ENCODE assay signal across 1 cellular context in genomic region chr4:56440983-56441382, GRCh38.
TF ChIP-seq lines count a peak whose summit lies in the region.

No MANE protein-coding gene starts in this region.

TF ChIP-seq in HepG2, 621 proteins besides CTCF, POLR2A, EP300 and RAD21:
- TF ChIP-seq YEATS4 (CRISPR knock-in tag; IDR thresholded peaks at IDR 0.05; ENCODE audit: borderline replicate concordance): no peak
- TF ChIP-seq, protein P1, sequence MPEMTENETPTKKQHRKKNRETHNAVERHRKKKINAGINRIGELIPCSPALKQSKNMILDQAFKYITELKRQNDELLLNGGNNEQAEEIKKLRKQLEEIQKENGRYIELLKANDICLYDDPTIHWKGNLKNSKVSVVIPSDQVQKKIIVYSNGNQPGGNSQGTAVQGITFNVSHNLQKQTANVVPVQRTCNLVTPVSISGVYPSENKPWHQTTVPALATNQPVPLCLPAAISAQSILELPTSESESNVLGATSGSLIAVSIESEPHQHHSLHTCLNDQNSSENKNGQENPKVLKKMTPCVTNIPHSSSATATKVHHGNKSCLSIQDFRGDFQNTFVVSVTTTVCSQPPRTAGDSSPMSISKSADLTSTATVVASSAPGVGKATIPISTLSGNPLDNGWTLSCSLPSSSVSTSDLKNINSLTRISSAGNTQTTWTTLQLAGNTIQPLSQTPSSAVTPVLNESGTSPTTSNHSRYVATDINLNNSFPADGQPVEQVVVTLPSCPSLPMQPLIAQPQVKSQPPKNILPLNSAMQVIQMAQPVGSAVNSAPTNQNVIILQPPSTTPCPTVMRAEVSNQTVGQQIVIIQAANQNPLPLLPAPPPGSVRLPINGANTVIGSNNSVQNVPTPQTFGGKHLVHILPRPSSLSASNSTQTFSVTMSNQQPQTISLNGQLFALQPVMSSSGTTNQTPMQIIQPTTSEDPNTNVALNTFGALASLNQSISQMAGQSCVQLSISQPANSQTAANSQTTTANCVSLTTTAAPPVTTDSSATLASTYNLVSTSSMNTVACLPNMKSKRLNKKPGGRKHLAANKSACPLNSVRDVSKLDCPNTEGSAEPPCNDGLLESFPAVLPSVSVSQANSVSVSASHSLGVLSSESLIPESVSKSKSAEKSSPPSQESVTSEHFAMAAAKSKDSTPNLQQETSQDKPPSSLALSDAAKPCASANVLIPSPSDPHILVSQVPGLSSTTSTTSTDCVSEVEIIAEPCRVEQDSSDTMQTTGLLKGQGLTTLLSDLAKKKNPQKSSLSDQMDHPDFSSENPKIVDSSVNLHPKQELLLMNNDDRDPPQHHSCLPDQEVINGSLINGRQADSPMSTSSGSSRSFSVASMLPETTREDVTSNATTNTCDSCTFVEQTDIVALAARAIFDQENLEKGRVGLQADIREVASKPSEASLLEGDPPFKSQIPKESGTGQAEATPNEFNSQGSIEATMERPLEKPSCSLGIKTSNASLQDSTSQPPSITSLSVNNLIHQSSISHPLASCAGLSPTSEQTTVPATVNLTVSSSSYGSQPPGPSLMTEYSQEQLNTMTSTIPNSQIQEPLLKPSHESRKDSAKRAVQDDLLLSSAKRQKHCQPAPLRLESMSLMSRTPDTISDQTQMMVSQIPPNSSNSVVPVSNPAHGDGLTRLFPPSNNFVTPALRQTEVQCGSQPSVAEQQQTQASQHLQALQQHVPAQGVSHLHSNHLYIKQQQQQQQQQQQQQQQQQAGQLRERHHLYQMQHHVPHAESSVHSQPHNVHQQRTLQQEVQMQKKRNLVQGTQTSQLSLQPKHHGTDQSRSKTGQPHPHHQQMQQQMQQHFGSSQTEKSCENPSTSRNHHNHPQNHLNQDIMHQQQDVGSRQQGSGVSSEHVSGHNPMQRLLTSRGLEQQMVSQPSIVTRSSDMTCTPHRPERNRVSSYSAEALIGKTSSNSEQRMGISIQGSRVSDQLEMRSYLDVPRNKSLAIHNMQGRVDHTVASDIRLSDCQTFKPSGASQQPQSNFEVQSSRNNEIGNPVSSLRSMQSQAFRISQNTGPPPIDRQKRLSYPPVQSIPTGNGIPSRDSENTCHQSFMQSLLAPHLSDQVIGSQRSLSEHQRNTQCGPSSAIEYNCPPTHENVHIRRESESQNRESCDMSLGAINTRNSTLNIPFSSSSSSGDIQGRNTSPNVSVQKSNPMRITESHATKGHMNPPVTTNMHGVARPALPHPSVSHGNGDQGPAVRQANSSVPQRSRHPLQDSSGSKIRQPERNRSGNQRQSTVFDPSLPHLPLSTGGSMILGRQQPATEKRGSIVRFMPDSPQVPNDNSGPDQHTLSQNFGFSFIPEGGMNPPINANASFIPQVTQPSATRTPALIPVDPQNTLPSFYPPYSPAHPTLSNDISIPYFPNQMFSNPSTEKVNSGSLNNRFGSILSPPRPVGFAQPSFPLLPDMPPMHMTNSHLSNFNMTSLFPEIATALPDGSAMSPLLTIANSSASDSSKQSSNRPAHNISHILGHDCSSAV (CRISPR knock-in tag; IDR thresholded peaks at IDR 0.05; ENCODE audit: borderline replicate concordance): no peak
- no peak for TF ChIP-seq SMAD1 (CRISPR knock-in tag; IDR thresholded peaks at IDR 0.05; ENCODE audit: borderline replicate concordance, low read depth)
- no peak for TF ChIP-seq EHMT2 (IDR thresholded peaks at IDR 0.05; ENCODE audit: borderline replicate concordance, low read depth, low read length)
- peak; percentile 72 for TF ChIP-seq MAFF (IDR thresholded peaks at IDR 0.05; ENCODE audit: low read depth, low read length)
- TF ChIP-seq TEAD2 (CRISPR knock-in tag; IDR thresholded peaks at IDR 0.05): no peak
- no peak for TF ChIP-seq ZNF382 (CRISPR knock-in tag; IDR thresholded peaks at IDR 0.05; ENCODE audit: borderline replicate concordance)
- TF ChIP-seq SPEN (CRISPR knock-in tag; IDR thresholded peaks at IDR 0.05; ENCODE audit: low read depth): no peak
- TF ChIP-seq, protein P2, sequence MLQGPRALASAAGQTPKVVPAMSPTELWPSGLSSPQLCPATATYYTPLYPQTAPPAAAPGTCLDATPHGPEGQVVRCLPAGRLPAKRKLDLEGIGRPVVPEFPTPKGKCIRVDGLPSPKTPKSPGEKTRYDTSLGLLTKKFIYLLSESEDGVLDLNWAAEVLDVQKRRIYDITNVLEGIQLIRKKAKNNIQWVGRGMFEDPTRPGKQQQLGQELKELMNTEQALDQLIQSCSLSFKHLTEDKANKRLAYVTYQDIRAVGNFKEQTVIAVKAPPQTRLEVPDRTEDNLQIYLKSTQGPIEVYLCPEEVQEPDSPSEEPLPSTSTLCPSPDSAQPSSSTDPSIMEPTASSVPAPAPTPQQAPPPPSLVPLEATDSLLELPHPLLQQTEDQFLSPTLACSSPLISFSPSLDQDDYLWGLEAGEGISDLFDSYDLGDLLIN (CRISPR knock-in tag; IDR thresholded peaks at IDR 0.05; ENCODE audit: borderline replicate concordance): no peak
- TF ChIP-seq ZFP37 (CRISPR knock-in tag; IDR thresholded peaks at IDR 0.05; ENCODE audit: borderline replicate concordance): no peak
- no peak for TF ChIP-seq KLF9 (CRISPR knock-in tag; IDR thresholded peaks at IDR 0.05; ENCODE audit: low read depth)
- peak; percentile 67 to 76 for TF ChIP-seq MAFK (conservative IDR thresholded peaks at IDR 0.05 in 1 of 2, IDR thresholded peaks at IDR 0.05 in 1 of 2; ENCODE audit: low read length in 2 of 2)
- no peak for TF ChIP-seq HMG20B (CRISPR knock-in tag; conservative IDR thresholded peaks at IDR 0.05)
- TF ChIP-seq CEBPZ (IDR thresholded peaks at IDR 0.05; ENCODE audit: low read length): no peak
- TF ChIP-seq NAIF1 (CRISPR knock-in tag; IDR thresholded peaks at IDR 0.05; ENCODE audit: borderline replicate concordance): no peak
- TF ChIP-seq NCOA1 (CRISPR knock-in tag; IDR thresholded peaks at IDR 0.05): no peak
- TF ChIP-seq ZBTB8A (CRISPR knock-in tag; IDR thresholded peaks at IDR 0.05; ENCODE audit: borderline replicate concordance, low read depth): no peak
